In the genomic region with DNA sequence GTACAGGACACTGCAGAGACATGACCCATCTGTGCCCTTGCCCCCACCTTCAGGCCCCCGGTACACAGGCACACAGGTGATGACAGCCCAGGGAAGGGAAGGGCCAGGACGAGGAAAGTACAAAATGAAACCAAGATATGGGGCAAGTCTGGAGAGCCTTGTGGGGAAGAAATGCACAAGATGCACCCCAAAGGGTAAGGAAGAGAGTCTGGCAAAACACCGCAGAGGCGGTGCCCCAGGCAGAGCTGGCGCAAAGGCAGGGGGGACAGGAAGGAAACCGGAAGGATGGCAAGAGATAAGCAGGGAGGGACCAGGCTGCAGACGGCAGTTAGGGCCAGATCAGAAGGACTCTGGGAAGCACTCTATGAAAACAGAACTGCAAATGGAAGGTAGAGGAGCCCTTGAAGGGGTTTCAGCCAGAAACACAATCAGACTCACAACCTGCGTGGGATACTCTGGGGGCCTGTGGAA, we compare ENCODE assay signal across 13 cellular contexts.
DNase-seq lines count a peak whose midpoint lies in the region; ATAC-seq and TF ChIP-seq lines count a peak whose summit lies in the region.
"Had no signal": no experiment of that assay in that cellular context is flagged by ENCODE, and none has a peak within 500 bp of the region (broad histone marks: within the 10 kb centered on the region; RNA-seq: fewer than 3 reads in every experiment).

No MANE protein-coding gene starts in this region.

- H3K4me3 Mint-ChIP-seq in activated T-cell treated with anti-CD3 and anti-CD28 coated beads, Interleukin-2, amount 50 U/mL, for 4 hours, result peak overlapping the region; percentile 14
- H3K4me3 Mint-ChIP-seq in activated naive CD8-positive, alpha-beta T cell treated with anti-CD3 and anti-CD28 coated beads, Interleukin-2, amount 10 ng/mL, durations not matched to agents 7 days and 5 days, result peak overlapping the region; percentile 67
- H3K4me3 Mint-ChIP-seq: brain had no signal

- no peaks in the 10 kb centered on the region for H3K9me3 Mint-ChIP-seq in activated T-cell treated with anti-CD3 and anti-CD28 coated beads, Interleukin-2, amount 50 U/mL, for 4 hours
- no peaks in the 10 kb centered on the region for H3K9me3 Mint-ChIP-seq in activated naive CD8-positive, alpha-beta T cell treated with anti-CD3 and anti-CD28 coated beads, Interleukin-2, amount 10 ng/mL, durations not matched to agents 7 days and 5 days

- H4K12ac ChIP-seq in trophoblast cell (ENCODE audit: low read depth, low read length), result no peak overlapping the region

- no peak overlapping the region for H3K4ac ChIP-seq in trophoblast cell (ENCODE audit: low read depth, low read length)

- no peak overlapping the region for H3K18ac ChIP-seq in trophoblast cell (ENCODE audit: low read length)

- peak overlapping the region; percentile 18 for H4K91ac ChIP-seq in trophoblast cell (ENCODE audit: low read depth, low read length)

- no peaks in the 10 kb centered on the region for H3K36me3 Mint-ChIP-seq in activated T-cell treated with anti-CD3 and anti-CD28 coated beads, Interleukin-2, amount 50 U/mL, for 4 hours (ENCODE audit: insufficient read depth)
- H3K36me3 Mint-ChIP-seq in activated naive CD8-positive, alpha-beta T cell treated with anti-CD3 and anti-CD28 coated beads, Interleukin-2, amount 10 ng/mL, durations not matched to agents 7 days and 5 days, result no peaks in the 10 kb centered on the region
- H3K36me3 Mint-ChIP-seq: brain had no signal

- peak overlapping the region; percentile 13 for H2BK12ac ChIP-seq in trophoblast cell (ENCODE audit: low read length)

- H3K9ac ChIP-seq in Karpas-422 (ENCODE audit: low read length) (0 out of 2 replicates have a peak overlapping the region, but pooled peaks have one; percentile 5), trophoblast cell (ENCODE audit: low read length) (no peak overlapping the region)

- no peak for TF ChIP-seq CTCF in ascending aorta (IDR thresholded peaks at IDR 0.05)

- no peaks in the 10 kb centered on the region for H3K27me3 Mint-ChIP-seq in activated T-cell treated with anti-CD3 and anti-CD28 coated beads, Interleukin-2, amount 50 U/mL, for 4 hours (ENCODE audit: low read depth)
- no peaks in the 10 kb centered on the region for H3K27me3 Mint-ChIP-seq in activated naive CD8-positive, alpha-beta T cell treated with anti-CD3 and anti-CD28 coated beads, Interleukin-2, amount 10 ng/mL, durations not matched to agents 7 days and 5 days
- H3K27me3 Mint-ChIP-seq: brain had no signal

- H3K9me3 ChIP-seq in Karpas-422 (ENCODE audit: low read length), result no peaks in the 10 kb centered on the region
- no peaks in the 10 kb centered on the region for H3K9me3 ChIP-seq in trophoblast cell (ENCODE audit: insufficient read depth, low read depth, low read length)
- H3K9me3 ChIP-seq in ascending aorta, result no peaks in the 10 kb centered on the region
- H3K9me3 ChIP-seq: sigmoid colon, uterus had no signal

- H3K4me3 ChIP-seq in Karpas-422 (ENCODE audit: low read length) (no peak overlapping the region), trophoblast cell (ENCODE audit: low read depth, low read length) (no peak overlapping the region), ascending aorta (no peak overlapping the region)
- H3K4me3 ChIP-seq: sigmoid colon, uterus had no signal

- intact Hi-C loops in ascending aorta (cut with DNase I), result no loop called here

- H2BK120ac ChIP-seq in trophoblast cell (ENCODE audit: insufficient read depth, low read length, poor library complexity), result no peak overlapping the region

- H2AK5ac ChIP-seq in trophoblast cell (ENCODE audit: low read length), result no peak overlapping the region

- H4K20me1 ChIP-seq in Karpas-422 (ENCODE audit: insufficient read depth, low read depth, low read length), result no peaks in the 10 kb centered on the region

- no peak overlapping the region for H2BK5ac ChIP-seq in trophoblast cell (ENCODE audit: low read depth, low read length, poor library complexity)

- H3K27me3 ChIP-seq in Karpas-422 (ENCODE audit: low read length) (no peaks in the 10 kb centered on the region), trophoblast cell (ENCODE audit: insufficient read depth, low read length) (no peaks in the 10 kb centered on the region), ascending aorta (no peaks in the 10 kb centered on the region)
- H3K27me3 ChIP-seq: sigmoid colon, uterus had no signal

- peak overlapping the region; percentile 80 for H3K27ac Mint-ChIP-seq in activated naive CD8-positive, alpha-beta T cell treated with anti-CD3 and anti-CD28 coated beads, Interleukin-2, amount 10 ng/mL, durations not matched to agents 7 days and 5 days

- H3K4me1 ChIP-seq in Karpas-422 (ENCODE audit: low read length), result peaks cover 26% of the 10 kb centered on the region
- peaks cover 6 to 7% of the 10 kb centered on the region in 2 experiments for H3K4me1 ChIP-seq in trophoblast cell (ENCODE audit: control insufficient read depth in 1 of 2, insufficient read depth in 2 of 2, low read length in 2 of 2)
- H3K4me1 ChIP-seq in ascending aorta, result peaks cover 0 to 4% of the 10 kb centered on the region in 2 donors
- H3K4me1 ChIP-seq: sigmoid colon, uterus had no signal

- H3K36me3 ChIP-seq in Karpas-422 (ENCODE audit: insufficient read depth, low read length), result no peaks in the 10 kb centered on the region
- H3K36me3 ChIP-seq in trophoblast cell (ENCODE audit: control insufficient read depth in 1 of 2, insufficient read depth in 2 of 2, low read length in 2 of 2), result no peaks in the 10 kb centered on the region
- no peaks in the 10 kb centered on the region for H3K36me3 ChIP-seq in ascending aorta
- H3K36me3 ChIP-seq: sigmoid colon, uterus had no signal

- ATAC-seq in activated T-cell treated with anti-CD3 and anti-CD28 coated beads, Interleukin-2, amount 50 U/mL, for 4 hours, result peak in 1 of 2 donors; percentile 40
- ATAC-seq in activated naive CD8-positive, alpha-beta T cell treated with anti-CD3 and anti-CD28 coated beads, Interleukin-2, amount 10 ng/mL, durations not matched to agents 7 days and 5 days (ENCODE audit: low read depth), result peak; percentile 52
- ATAC-seq: esophagus mucosa had no signal

- H3K79me2 ChIP-seq in Karpas-422 (ENCODE audit: low read length), result peaks cover 81% of the 10 kb centered on the region
- H3K79me2 ChIP-seq in trophoblast cell (ENCODE audit: control insufficient read depth, insufficient read depth, low read length, poor library complexity), result peaks cover 2% of the 10 kb centered on the region

- no peak for DNase-seq in activated T-cell treated with anti-CD3 and anti-CD28 coated beads, Interleukin-2, amount 50 U/mL, for 4 hours
- DNase-seq in activated T-cell treated with anti-CD3 and anti-CD28 coated beads, Interleukin-2, amount 50 U/mL, for 48 hours, result no peak
- DNase-seq in Karpas-422 (no peak), trophoblast cell (no peak), NCI-H345 (lab: John Stamatoyannopoulos, UW) (no peak), ascending aorta (ENCODE audit: low spot score in 2 of 2) (no peak)
- DNase-seq in activated naive CD8-positive, alpha-beta T cell treated with anti-CD3 and anti-CD28 coated beads, Interleukin-2, amount 10 ng/mL, durations not matched to agents 7 days and 5 days, result no peak
- no peak for DNase-seq in activated effector memory CD4-positive, alpha-beta T cell treated with Interleukin-2 at 50 U/mL for 16 hours
- DNase-seq: MV-4-11, sigmoid colon, uterus had no signal

- no CpG with 5 or more reads among the region's 8 CpGs for WGBS in trophoblast cell (ENCODE audit: extremely low coverage, insufficient coverage, insufficient read length)

- H3K27ac ChIP-seq in Karpas-422 (ENCODE audit: low read length) (no peak overlapping the region), trophoblast cell (ENCODE audit: low read depth, low read length) (no peak overlapping the region), ascending aorta (no peak overlapping the region)
- H3K27ac ChIP-seq: sigmoid colon, uterus had no signal

- peaks cover 12% of the 10 kb centered on the region for H3K4me1 Mint-ChIP-seq in activated T-cell treated with anti-CD3 and anti-CD28 coated beads, Interleukin-2, amount 50 U/mL, for 4 hours (ENCODE audit: low read depth)
- peaks cover 8% of the 10 kb centered on the region for H3K4me1 Mint-ChIP-seq in activated naive CD8-positive, alpha-beta T cell treated with anti-CD3 and anti-CD28 coated beads, Interleukin-2, amount 10 ng/mL, durations not matched to agents 7 days and 5 days

- POLR2A ChIA-PET in activated naive CD8-positive, alpha-beta T cell treated with anti-CD3 and anti-CD28 coated beads, Interleukin-2, amount 10 ng/mL, durations not matched to agents 7 days and 5 days (lab: Charles Lee), result no interaction called here

- no peak overlapping the region for H3K23ac ChIP-seq in trophoblast cell (ENCODE audit: low read length)

- no peaks in the 10 kb centered on the region for H3K79me1 ChIP-seq in trophoblast cell (ENCODE audit: low read length)

- H3K4me2 ChIP-seq in Karpas-422 (ENCODE audit: low read depth, low read length, poor library complexity, severe bottlenecking) (no peak overlapping the region), trophoblast cell (ENCODE audit: low read length) (no peak overlapping the region)

- peak overlapping the region; percentile 42 for H4K8ac ChIP-seq in trophoblast cell (ENCODE audit: low read depth, low read length)

- H3K14ac ChIP-seq in trophoblast cell (ENCODE audit: low read length), result peak overlapping the region; percentile 29

- no peaks in the 10 kb centered on the region for H3K9me2 ChIP-seq in Karpas-422 (replicated peaks; ENCODE audit: insufficient read depth, low read length)

- no peak overlapping the region for H2AFZ ChIP-seq in Karpas-422 (ENCODE audit: low read length)
- H2AFZ ChIP-seq in trophoblast cell (ENCODE audit: insufficient read depth, low read length, poor library complexity), result no peak overlapping the region
